Comparison of ENCODE assay signal across 21 cellular contexts in genomic region chr5:132358760-132359159, GRCh38.
"Had no signal": no experiment of that assay in that cellular context is flagged by ENCODE, and none has a peak within 500 bp of the region (broad histone marks: within the 10 kb centered on the region; RNA-seq: fewer than 3 reads in every experiment).

No MANE protein-coding gene starts in this region.

- ATAC-seq: effector memory CD8-positive, alpha-beta T cell; gastroesophageal sphincter; natural killer cell had no signal

- H3K4me3 ChIP-seq: esophagus squamous epithelium, gastroesophageal sphincter, sigmoid colon, skin epidermis, stomach, upper lobe of left lung, uterus had no signal

- H3K27ac Mint-ChIP-seq: dendritic cell treated with granulocyte-macrophage colony-stimulating factor and Interleukin-4, amounts not matched to agents 40 ng/mL and 50 ng/mL, for 4 days; effector memory CD8-positive, alpha-beta T cell; natural killer cell had no signal

- H3K27ac ChIP-seq: epithelial cell of prostate, esophagus squamous epithelium, gastroesophageal sphincter, sigmoid colon, skin epidermis, stomach, upper lobe of left lung, uterus had no signal

- H3K4me1 ChIP-seq: uterus had no signal

- H3K36me3 ChIP-seq: esophagus squamous epithelium, upper lobe of left lung, uterus had no signal

- H3K27me3 Mint-ChIP-seq: dendritic cell treated with granulocyte-macrophage colony-stimulating factor and Interleukin-4, amounts not matched to agents 40 ng/mL and 50 ng/mL, for 4 days; effector memory CD8-positive, alpha-beta T cell had no signal

- H3K27me3 ChIP-seq: esophagus squamous epithelium, gastroesophageal sphincter, sigmoid colon, stomach, upper lobe of left lung, uterus had no signal

- H3K9me3 Mint-ChIP-seq: effector memory CD8-positive, alpha-beta T cell; natural killer cell had no signal

- H3K4me1 Mint-ChIP-seq: natural killer cell, neural crest cell had no signal

- H3K36me3 Mint-ChIP-seq: natural killer cell had no signal

- H3K4me3 Mint-ChIP-seq: dendritic cell treated with granulocyte-macrophage colony-stimulating factor and Interleukin-4, amounts not matched to agents 40 ng/mL and 50 ng/mL, for 4 days; effector memory CD8-positive, alpha-beta T cell; natural killer cell; neural crest cell had no signal

- DNase-seq: effector memory CD8-positive, alpha-beta T cell; esophagus squamous epithelium; foreskin fibroblast; hypothalamus; islet precursor cell; left cardiac atrium; mammary epithelial cell; natural killer cell; posterior cingulate gyrus; sigmoid colon; stimulated activated CD4-positive, alpha-beta T cell treated with anti-CD3 and anti-CD28 coated beads, Interleukin-12 subunit alpha, Interleukin-12 subunit beta, amount 100 ng/mL, for 4 hours; stimulated activated naive CD4-positive, alpha-beta T cell; stomach; substantia nigra; upper lobe of left lung; uterus had no signal

- H3K9me3 ChIP-seq: esophagus squamous epithelium, gastroesophageal sphincter, sigmoid colon, stomach, upper lobe of left lung, uterus had no signal
